Comparison of ENCODE assay signal across 20 cellular contexts in the genomic region with DNA sequence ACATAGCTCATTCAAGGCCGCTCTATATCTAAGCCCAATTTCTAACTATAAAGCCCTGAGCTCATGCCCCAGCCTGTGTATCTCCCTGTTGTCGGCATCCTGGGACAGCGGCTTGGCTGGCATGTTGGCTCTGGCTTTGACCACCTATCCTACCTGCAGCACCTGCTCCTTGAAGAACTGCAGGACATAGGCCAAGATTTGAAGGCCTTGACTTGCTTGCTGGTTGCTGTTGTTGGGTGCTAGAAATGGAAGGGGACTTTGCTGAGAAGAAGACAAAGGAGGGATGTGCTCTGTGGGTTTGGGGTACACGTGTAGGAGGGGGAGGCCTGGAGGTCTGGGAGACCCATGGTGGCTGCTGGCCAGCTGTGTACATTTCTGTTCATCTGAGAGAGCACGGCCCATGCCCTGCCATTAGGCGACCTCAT. TPM values are rescaled to one million over a fixed set of nuclear protein-coding genes. Genes with fewer than 3 reads are reported as not detected.
"Had no signal": no experiment of that assay in that cellular context is flagged by ENCODE, and none has a peak within 500 bp of the region (broad histone marks: within the 10 kb centered on the region; RNA-seq: fewer than 3 reads in every experiment).

No MANE protein-coding gene starts in this region.

- H3K36me3 ChIP-seq: MG63 had no signal

- H3K9ac ChIP-seq: SK-N-SH had no signal

- FAIRE-seq: RCC 7860 had no signal

- DNase-seq: KBM-7, MG63, NCI-H1092, NCI-H1105 treated with DMSO at 0.1 percent for 48 hours, NCI-H1436, NCI-H187, NCI-H2029, NCI-H2171 treated with DMSO at 0.1 percent for 48 hours, NCI-H524, NCI-H526 treated with DMSO at 0.1 percent for 48 hours, NCI-H774, RPMI8226, SHP77, SK-N-SH, SW 1271 had no signal

- H3K4me2 ChIP-seq: SK-N-SH had no signal

- H3K4me3 ChIP-seq: MG63 had no signal

- H3K27me3 ChIP-seq: MG63 had no signal

- H3K9me3 ChIP-seq: MG63, SK-N-SH had no signal

RNA-seq across cellular contexts. Expression of gene PNLIPRP2, which starts 11.1 kb away (rescaled TPM):
- total RNA-seq: HT-29, LHCN-M2, NCI-H460 had no signal
- polyA plus RNA-seq: SK-N-SH had no signal

RNA-seq across cellular contexts. Expression of gene PNLIPRP1, which starts 41.1 kb away (rescaled TPM):
- total RNA-seq: HT-29, LHCN-M2, NCI-H460, SK-MEL-5 had no signal
- polyA plus RNA-seq: SK-N-SH had no signal
